In genomic region chr11:83034673-83035014, GRCh38 we compare ENCODE assay signal across 9 cellular contexts. TPM values are rescaled to one million over a fixed set of nuclear protein-coding genes. Genes with fewer than 3 reads are reported as not detected.
A peak's percentile ranks its signal among the peaks of the same experiment; 100 is the strongest.
DNase-seq lines count a peak whose midpoint lies in the region; ATAC-seq and TF ChIP-seq lines count a peak whose summit lies in the region.
"Had no signal": no experiment of that assay in that cellular context is flagged by ENCODE, and none has a peak within 500 bp of the region (broad histone marks: within the 10 kb centered on the region; RNA-seq: fewer than 3 reads in every experiment).

No MANE protein-coding gene starts in this region.

- H3K4me1 ChIP-seq in ACC112 (ENCODE audit: control insufficient read depth, insufficient read depth, low read length, unreplicated experiment) (peaks cover 29% of the 10 kb centered on the region), breast epithelium (peaks cover 14% of the 10 kb centered on the region in 2 donors)

- intact Hi-C loops in breast epithelium (cut with DNase I; ENCODE audit: low total_unique reads) = no loop called here

- H3K9me3 ChIP-seq in breast epithelium = no peaks in the 10 kb centered on the region

- TF ChIP-seq CTCF in breast epithelium (IDR thresholded peaks at IDR 0.05) (no peak), nephron (IDR thresholded peaks at IDR 0.05; ENCODE audit: unreplicated experiment in 3 of 3) (no peak)

- no peaks in the 10 kb centered on the region for H3K27me3 Mint-ChIP-seq in nephron (ENCODE audit: low read depth)

- DNase-seq in breast epithelium (ENCODE audit: low spot score in 2 of 2) (no peak), dedifferentiated amniotic fluid mesenchymal stem cell (ENCODE audit: extremely low spot score) (no peak)
- DNase-seq in stimulated activated CD4-positive, alpha-beta T cell treated with anti-CD3 and anti-CD28 coated beads, Interleukin-12 subunit alpha, Interleukin-12 subunit beta, amount 100 ng/mL, for 4 hours = no peak
- no peak for DNase-seq in activated CD4-positive, alpha-beta T cell treated with anti-CD3 and anti-CD28 coated beads for 48 hours
- DNase-seq: CD8-positive, alpha-beta T cell had no signal

- peak overlapping the region in 1 of 3 experiments; percentile 78 for H3K4me3 Mint-ChIP-seq in nephron

- peaks cover 14% of the 10 kb centered on the region for H3K79me2 ChIP-seq in ACC112 (ENCODE audit: control insufficient read depth, insufficient read depth, low read length, unreplicated experiment)

- peak overlapping the region; percentile 63 for H2AFZ ChIP-seq in ACC112 (ENCODE audit: low read length, unreplicated experiment)

- H3K4me3 ChIP-seq in ACC112 (ENCODE audit: low read depth, low read length) (peak overlapping the region; percentile 36), breast epithelium (peak overlapping the region in 2 of 3 donors; percentile 38 to 53)

- peaks cover 50% of the 10 kb centered on the region for H3K4me1 Mint-ChIP-seq in nephron

- H3K27ac ChIP-seq in ACC112 (ENCODE audit: low read depth, low read length) = peak overlapping the region; percentile 53
- peak overlapping the region; percentile 62 to 73 for H3K27ac ChIP-seq in breast epithelium

- H3K36me3 Mint-ChIP-seq in nephron (ENCODE audit: low read depth) = no peaks in the 10 kb centered on the region

- TF ChIP-seq POLR2A in breast epithelium (IDR thresholded peaks at IDR 0.05) = no peak

- no peaks in the 10 kb centered on the region for H3K27me3 ChIP-seq in ACC112 (ENCODE audit: insufficient read depth, low read length)
- H3K27me3 ChIP-seq in breast epithelium = no peaks in the 10 kb centered on the region

- peak; percentile 39 for ATAC-seq in HG02885 (IDR thresholded peaks at IDR 0.05; ENCODE audit: poor library complexity, unreplicated experiment)
- no peak for ATAC-seq in HG03175 (IDR thresholded peaks at IDR 0.05; ENCODE audit: unreplicated experiment)
- ATAC-seq: CD8-positive, alpha-beta T cell had no signal

- H3K27ac Mint-ChIP-seq in nephron = peak overlapping the region; percentile 91 to 93 (median 91)

- H3K36me3 ChIP-seq in ACC112 (ENCODE audit: insufficient read depth, low read length) (no peaks in the 10 kb centered on the region), breast epithelium (no peaks in the 10 kb centered on the region)

- H3K9me3 Mint-ChIP-seq in nephron = no peaks in the 10 kb centered on the region
- H3K9me3 Mint-ChIP-seq: CD8-positive, alpha-beta T cell had no signal

RNA-seq across cellular contexts. Expression of gene RAB30, which starts 37.1 kb away (rescaled TPM):
- 10 to 100 TPM; 20.3 to 26.6 (median 24.2) TPM for total RNA-seq in breast epithelium
